In genomic region chr2:40451926-40452605, GRCh38 we compare ENCODE assay signal across 8 cellular contexts. TPM values are rescaled to one million over a fixed set of nuclear protein-coding genes. Genes with fewer than 3 reads are reported as not detected.
DNase-seq lines count a peak whose midpoint lies in the region; ATAC-seq lines count a peak whose summit lies in the region.

TSS of gene SLC8A1 (minus strand) at chr2:40452090.

- H3K27me3 Mint-ChIP-seq in activated CD8-positive, alpha-beta memory T cell treated with anti-CD3 and anti-CD28 coated beads, Interleukin-2, amount 10 ng/mL, durations not matched to agents 7 days and 5 days = peaks cover 41% of the 10 kb centered on the region

- H3K36me3 Mint-ChIP-seq in activated CD8-positive, alpha-beta memory T cell treated with anti-CD3 and anti-CD28 coated beads, Interleukin-2, amount 10 ng/mL, durations not matched to agents 7 days and 5 days = peaks cover 4% of the 10 kb centered on the region

- no peaks in the 10 kb centered on the region for H3K9me3 Mint-ChIP-seq in activated CD8-positive, alpha-beta memory T cell treated with anti-CD3 and anti-CD28 coated beads, Interleukin-2, amount 10 ng/mL, durations not matched to agents 7 days and 5 days (ENCODE audit: low read depth)

- peaks cover 11% of the 10 kb centered on the region for H3K4me1 ChIP-seq in adipocyte (ENCODE audit: control insufficient read depth, insufficient read depth, low read length)

- no peak for DNase-seq in activated CD8-positive, alpha-beta memory T cell treated with anti-CD3 and anti-CD28 coated beads, Interleukin-2, amount 10 ng/mL, durations not matched to agents 7 days and 5 days
- no peak for DNase-seq in activated CD8-positive, alpha-beta memory T cell treated with anti-CD3 and anti-CD28 coated beads for 24 hours
- DNase-seq in NCI-H1092 treated with DMSO at 0.1 percent for 48 hours (lab: John Stamatoyannopoulos, UW) (peak; percentile 49), adipocyte (ENCODE audit: low read depth) (peak; percentile 81), hepatic stellate cell (ENCODE audit: low spot score) (peak; percentile 45), putamen (ENCODE audit: low spot score) (peak; percentile 19), NCI-H446 treated with DMSO at 0.1 percent for 48 hours (lab: John Stamatoyannopoulos, UW) (no peak)

- H3K9me3 ChIP-seq in adipocyte (ENCODE audit: control insufficient read depth, low read length) = no peaks in the 10 kb centered on the region

- H3K27me3 ChIP-seq in adipocyte (replicated peaks; ENCODE audit: control insufficient read depth, insufficient read depth, low read length) = no peaks in the 10 kb centered on the region

- H3K9ac ChIP-seq in adipocyte (ENCODE audit: low read length) = peak within 1 kb of the TSS; percentile 78

- H3K4me3 Mint-ChIP-seq in activated CD8-positive, alpha-beta memory T cell treated with anti-CD3 and anti-CD28 coated beads, Interleukin-2, amount 10 ng/mL, durations not matched to agents 7 days and 5 days = peak within 1 kb of the TSS; percentile 61

- peak within 1 kb of the TSS; percentile 84 for H3K4me3 ChIP-seq in adipocyte (ENCODE audit: low read length)

- ATAC-seq in activated CD8-positive, alpha-beta memory T cell treated with anti-CD3 and anti-CD28 coated beads, Interleukin-2, amount 10 ng/mL, durations not matched to agents 7 days and 5 days = peak; percentile 58
- no peak for ATAC-seq in GM21515 (IDR thresholded peaks at IDR 0.05; ENCODE audit: unreplicated experiment)

- peaks cover 13% of the 10 kb centered on the region for H3K4me1 Mint-ChIP-seq in activated CD8-positive, alpha-beta memory T cell treated with anti-CD3 and anti-CD28 coated beads, Interleukin-2, amount 10 ng/mL, durations not matched to agents 7 days and 5 days

- no peak within 1 kb of the TSS for H3K27ac Mint-ChIP-seq in activated CD8-positive, alpha-beta memory T cell treated with anti-CD3 and anti-CD28 coated beads, Interleukin-2, amount 10 ng/mL, durations not matched to agents 7 days and 5 days

- H3K36me3 ChIP-seq in adipocyte (ENCODE audit: control insufficient read depth, insufficient read depth, low read length, severe bottlenecking) = no peaks in the 10 kb centered on the region

- CTCF ChIA-PET in activated CD8-positive, alpha-beta memory T cell treated with anti-CD3 and anti-CD28 coated beads, Interleukin-2, amount 10 ng/mL, durations not matched to agents 7 days and 5 days (lab: Charles Lee) = no interaction called here

RNA-seq across cellular contexts. Expression of gene SLC8A1, which starts in this region (rescaled TPM):
- 1 to 10 TPM in 1 of 2 experiments, under 1 TPM in 1; 0.44 to 1.1 TPM for total RNA-seq in activated CD8-positive, alpha-beta memory T cell treated with anti-CD3 and anti-CD28 coated beads, Interleukin-2, amount 10 ng/mL, durations not matched to agents 7 days and 5 days

Comparison
In these comparisons a context has a peak if more than half of its experiments do, and no peak if none do; other contexts are left out.
1. DNase-seq: peak in NCI-H1092 treated with DMSO at 0.1 percent for 48 hours (single experiment), adipocyte (single experiment), hepatic stellate cell (single experiment) and putamen (single experiment); none in activated CD8-positive, alpha-beta memory T cell treated with anti-CD3 and anti-CD28 coated beads, Interleukin-2, amount 10 ng/mL, durations not matched to agents 7 days and 5 days (single experiment), activated CD8-positive, alpha-beta memory T cell treated with anti-CD3 and anti-CD28 coated beads for 24 hours (single experiment) and NCI-H446 treated with DMSO at 0.1 percent for 48 hours (single experiment).